Comparison of ENCODE assay signal across 1 cellular context in the genomic region with DNA sequence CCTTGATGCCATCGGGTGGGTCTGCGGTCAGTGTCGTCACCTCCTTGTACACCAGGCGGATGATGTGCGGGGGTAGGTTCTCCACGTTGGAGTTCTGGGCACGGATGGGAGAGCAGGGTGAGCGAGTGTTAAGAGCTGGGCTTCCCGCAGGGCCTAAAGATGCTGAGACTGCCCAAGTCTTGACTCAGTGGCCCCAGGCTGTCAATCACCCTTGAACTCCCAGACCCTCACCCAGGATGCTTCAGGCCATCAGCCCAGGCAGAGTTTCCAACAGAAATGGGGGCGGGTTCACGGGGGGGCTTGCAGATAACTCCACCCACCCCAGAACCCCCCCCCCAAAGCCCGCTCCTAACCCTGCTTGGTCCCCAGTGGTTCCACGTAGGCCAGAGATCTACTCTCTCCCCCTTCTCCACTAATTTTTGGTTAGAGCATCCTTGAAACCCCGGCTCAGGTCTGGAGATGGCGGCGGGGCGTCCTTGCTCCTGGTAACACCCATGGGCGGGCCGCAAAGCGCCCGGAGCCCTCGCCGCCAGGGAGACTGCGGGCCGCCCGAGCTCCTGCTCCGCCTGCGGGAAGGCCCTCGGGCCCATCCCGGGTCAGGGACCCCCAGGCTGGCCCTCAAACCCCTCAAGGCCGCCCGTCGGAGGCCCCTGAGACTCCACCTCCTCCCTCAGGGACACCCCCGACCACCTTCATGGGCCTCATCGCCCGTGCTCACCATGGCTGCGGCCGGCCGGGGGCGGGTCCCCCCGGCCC.
A peak's percentile ranks its signal among the peaks of the same experiment; 100 is the strongest.
TF ChIP-seq lines count a peak whose summit lies in the region.

No MANE protein-coding gene starts in this region.

TF ChIP-seq in K562, 482 proteins besides CTCF, POLR2A, EP300 and RAD21 (continued from another document and continues in another):
- TF ChIP-seq, protein P1, sequence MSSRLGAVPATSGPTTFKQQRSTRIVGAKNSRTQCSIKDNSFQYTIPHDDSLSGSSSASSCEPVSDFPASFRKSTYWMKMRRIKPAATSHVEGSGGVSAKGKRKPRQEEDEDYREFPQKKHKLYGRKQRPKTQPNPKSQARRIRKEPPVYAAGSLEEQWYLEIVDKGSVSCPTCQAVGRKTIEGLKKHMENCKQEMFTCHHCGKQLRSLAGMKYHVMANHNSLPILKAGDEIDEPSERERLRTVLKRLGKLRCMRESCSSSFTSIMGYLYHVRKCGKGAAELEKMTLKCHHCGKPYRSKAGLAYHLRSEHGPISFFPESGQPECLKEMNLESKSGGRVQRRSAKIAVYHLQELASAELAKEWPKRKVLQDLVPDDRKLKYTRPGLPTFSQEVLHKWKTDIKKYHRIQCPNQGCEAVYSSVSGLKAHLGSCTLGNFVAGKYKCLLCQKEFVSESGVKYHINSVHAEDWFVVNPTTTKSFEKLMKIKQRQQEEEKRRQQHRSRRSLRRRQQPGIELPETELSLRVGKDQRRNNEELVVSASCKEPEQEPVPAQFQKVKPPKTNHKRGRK (tag; IDR thresholded peaks at IDR 0.05): no peak
- TF ChIP-seq COPS2 (conservative IDR thresholded peaks at IDR 0.05) (no peak), CXXC5 (CRISPR knock-in tag; IDR thresholded peaks at IDR 0.05) (no peak), MEIS2 (IDR thresholded peaks at IDR 0.05; ENCODE audit: partially characterized antibody) (no peak), PHF20 (IDR thresholded peaks at IDR 0.05; ENCODE audit: partially characterized antibody) (no peak), ZBTB8A (IDR thresholded peaks at IDR 0.05; ENCODE audit: partially characterized antibody) (no peak), CCAR2 (IDR thresholded peaks at IDR 0.05; ENCODE audit: low read depth, low read length) (no peak), CHD1 (IDR thresholded peaks at IDR 0.05; ENCODE audit: low read length) (peak; percentile 12), ESRRA (IDR thresholded peaks at IDR 0.05; ENCODE audit: borderline replicate concordance, low read depth) (no peak; the same call in 1 of the 2 replicates), TBL1XR1 (IDR thresholded peaks at IDR 0.05; ENCODE audit: low read length in 2 of 2) (no peak), TOE1 (IDR thresholded peaks at IDR 0.05; ENCODE audit: borderline replicate concordance) (no peak), TOE1 (CRISPR knock-in tag; IDR thresholded peaks at IDR 0.05; ENCODE audit: borderline replicate concordance, low read depth) (no peak), SLC30A9 (CRISPR knock-in tag; IDR thresholded peaks at IDR 0.05) (no peak), HDAC1 (IDR thresholded peaks at IDR 0.05) (no peak), ZNF212 (CRISPR knock-in tag; IDR thresholded peaks at IDR 0.05) (no peak), STAG1 (CRISPR knock-in tag; IDR thresholded peaks at IDR 0.05; ENCODE audit: borderline replicate concordance) (no peak), ZC3H11A (IDR thresholded peaks at IDR 0.05; ENCODE audit: low read depth, low read length) (no peak), ZBTB7A (IDR thresholded peaks at IDR 0.05; ENCODE audit: borderline replicate concordance, control insufficient read depth, low read depth, low read length) (0 out of 2 replicates have a peak, but pooled peaks have one; percentile 6), SAFB2 (IDR thresholded peaks at IDR 0.05; ENCODE audit: borderline replicate concordance, low read depth, low read length, severe bottlenecking) (no peak), ZNF766 (CRISPR knock-in tag; conservative IDR thresholded peaks at IDR 0.05) (no peak), RFX5 (IDR thresholded peaks at IDR 0.05; ENCODE audit: low read depth, low read length) (no peak), HDAC6 (IDR thresholded peaks at IDR 0.05; ENCODE audit: low read depth, low read length) (no peak), TCF7L2 (IDR thresholded peaks at IDR 0.05; ENCODE audit: low read depth, low read length) (no peak), MTA3 (IDR thresholded peaks at IDR 0.05; ENCODE audit: borderline replicate concordance) (no peak), POLR2H (tag; IDR thresholded peaks at IDR 0.05; ENCODE audit: low read depth) (no peak), MYC (IDR thresholded peaks at IDR 0.05; ENCODE audit: low read depth, low read length) (no peak), MYC (CRISPR knock-in tag; IDR thresholded peaks at IDR 0.05; ENCODE audit: borderline replicate concordance, low read depth) (no peak), BRD9 (IDR thresholded peaks at IDR 0.05; ENCODE audit: low read depth, partially characterized antibody) (no peak), SMARCA5 (IDR thresholded peaks at IDR 0.05) (no peak), NR1H2 (CRISPR knock-in tag; IDR thresholded peaks at IDR 0.05) (no peak), PHF21A (IDR thresholded peaks at IDR 0.05; ENCODE audit: borderline replicate concordance, low read depth) (no peak), TEAD2 (tag; IDR thresholded peaks at IDR 0.05) (no peak), RBM14 (IDR thresholded peaks at IDR 0.05; ENCODE audit: borderline replicate concordance, insufficient read depth, low read depth, low read length) (peak; percentile 89; the same call in 1 of the 2 replicates), CHD2 (IDR thresholded peaks at IDR 0.05; ENCODE audit: low read depth, low read length) (no peak), MCM2 (IDR thresholded peaks at IDR 0.05; ENCODE audit: low read depth) (no peak), KLF16 (IDR thresholded peaks at IDR 0.05) (no peak)
- TF ChIP-seq, protein P2, sequence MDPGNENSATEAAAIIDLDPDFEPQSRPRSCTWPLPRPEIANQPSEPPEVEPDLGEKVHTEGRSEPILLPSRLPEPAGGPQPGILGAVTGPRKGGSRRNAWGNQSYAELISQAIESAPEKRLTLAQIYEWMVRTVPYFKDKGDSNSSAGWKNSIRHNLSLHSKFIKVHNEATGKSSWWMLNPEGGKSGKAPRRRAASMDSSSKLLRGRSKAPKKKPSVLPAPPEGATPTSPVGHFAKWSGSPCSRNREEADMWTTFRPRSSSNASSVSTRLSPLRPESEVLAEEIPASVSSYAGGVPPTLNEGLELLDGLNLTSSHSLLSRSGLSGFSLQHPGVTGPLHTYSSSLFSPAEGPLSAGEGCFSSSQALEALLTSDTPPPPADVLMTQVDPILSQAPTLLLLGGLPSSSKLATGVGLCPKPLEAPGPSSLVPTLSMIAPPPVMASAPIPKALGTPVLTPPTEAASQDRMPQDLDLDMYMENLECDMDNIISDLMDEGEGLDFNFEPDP (CRISPR knock-in tag; IDR thresholded peaks at IDR 0.05): no peak
- TF ChIP-seq, protein P3, sequence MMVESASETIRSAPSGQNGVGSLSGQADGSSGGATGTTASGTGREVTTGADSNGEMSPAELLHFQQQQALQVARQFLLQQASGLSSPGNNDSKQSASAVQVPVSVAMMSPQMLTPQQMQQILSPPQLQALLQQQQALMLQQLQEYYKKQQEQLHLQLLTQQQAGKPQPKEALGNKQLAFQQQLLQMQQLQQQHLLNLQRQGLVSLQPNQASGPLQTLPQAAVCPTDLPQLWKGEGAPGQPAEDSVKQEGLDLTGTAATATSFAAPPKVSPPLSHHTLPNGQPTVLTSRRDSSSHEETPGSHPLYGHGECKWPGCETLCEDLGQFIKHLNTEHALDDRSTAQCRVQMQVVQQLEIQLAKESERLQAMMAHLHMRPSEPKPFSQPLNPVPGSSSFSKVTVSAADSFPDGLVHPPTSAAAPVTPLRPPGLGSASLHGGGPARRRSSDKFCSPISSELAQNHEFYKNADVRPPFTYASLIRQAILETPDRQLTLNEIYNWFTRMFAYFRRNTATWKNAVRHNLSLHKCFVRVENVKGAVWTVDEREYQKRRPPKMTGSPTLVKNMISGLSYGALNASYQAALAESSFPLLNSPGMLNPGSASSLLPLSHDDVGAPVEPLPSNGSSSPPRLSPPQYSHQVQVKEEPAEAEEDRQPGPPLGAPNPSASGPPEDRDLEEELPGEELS (CRISPR knock-in tag; IDR thresholded peaks at IDR 0.05; ENCODE audit: borderline replicate concordance): no peak
- TF ChIP-seq, protein P4, sequence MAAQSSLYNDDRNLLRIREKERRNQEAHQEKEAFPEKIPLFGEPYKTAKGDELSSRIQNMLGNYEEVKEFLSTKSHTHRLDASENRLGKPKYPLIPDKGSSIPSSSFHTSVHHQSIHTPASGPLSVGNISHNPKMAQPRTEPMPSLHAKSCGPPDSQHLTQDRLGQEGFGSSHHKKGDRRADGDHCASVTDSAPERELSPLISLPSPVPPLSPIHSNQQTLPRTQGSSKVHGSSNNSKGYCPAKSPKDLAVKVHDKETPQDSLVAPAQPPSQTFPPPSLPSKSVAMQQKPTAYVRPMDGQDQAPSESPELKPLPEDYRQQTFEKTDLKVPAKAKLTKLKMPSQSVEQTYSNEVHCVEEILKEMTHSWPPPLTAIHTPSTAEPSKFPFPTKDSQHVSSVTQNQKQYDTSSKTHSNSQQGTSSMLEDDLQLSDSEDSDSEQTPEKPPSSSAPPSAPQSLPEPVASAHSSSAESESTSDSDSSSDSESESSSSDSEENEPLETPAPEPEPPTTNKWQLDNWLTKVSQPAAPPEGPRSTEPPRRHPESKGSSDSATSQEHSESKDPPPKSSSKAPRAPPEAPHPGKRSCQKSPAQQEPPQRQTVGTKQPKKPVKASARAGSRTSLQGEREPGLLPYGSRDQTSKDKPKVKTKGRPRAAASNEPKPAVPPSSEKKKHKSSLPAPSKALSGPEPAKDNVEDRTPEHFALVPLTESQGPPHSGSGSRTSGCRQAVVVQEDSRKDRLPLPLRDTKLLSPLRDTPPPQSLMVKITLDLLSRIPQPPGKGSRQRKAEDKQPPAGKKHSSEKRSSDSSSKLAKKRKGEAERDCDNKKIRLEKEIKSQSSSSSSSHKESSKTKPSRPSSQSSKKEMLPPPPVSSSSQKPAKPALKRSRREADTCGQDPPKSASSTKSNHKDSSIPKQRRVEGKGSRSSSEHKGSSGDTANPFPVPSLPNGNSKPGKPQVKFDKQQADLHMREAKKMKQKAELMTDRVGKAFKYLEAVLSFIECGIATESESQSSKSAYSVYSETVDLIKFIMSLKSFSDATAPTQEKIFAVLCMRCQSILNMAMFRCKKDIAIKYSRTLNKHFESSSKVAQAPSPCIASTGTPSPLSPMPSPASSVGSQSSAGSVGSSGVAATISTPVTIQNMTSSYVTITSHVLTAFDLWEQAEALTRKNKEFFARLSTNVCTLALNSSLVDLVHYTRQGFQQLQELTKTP (IDR thresholded peaks at IDR 0.05; ENCODE audit: low read depth in 1 of 2, partially characterized antibody in 2 of 2): no peak
- TF ChIP-seq, protein P5, sequence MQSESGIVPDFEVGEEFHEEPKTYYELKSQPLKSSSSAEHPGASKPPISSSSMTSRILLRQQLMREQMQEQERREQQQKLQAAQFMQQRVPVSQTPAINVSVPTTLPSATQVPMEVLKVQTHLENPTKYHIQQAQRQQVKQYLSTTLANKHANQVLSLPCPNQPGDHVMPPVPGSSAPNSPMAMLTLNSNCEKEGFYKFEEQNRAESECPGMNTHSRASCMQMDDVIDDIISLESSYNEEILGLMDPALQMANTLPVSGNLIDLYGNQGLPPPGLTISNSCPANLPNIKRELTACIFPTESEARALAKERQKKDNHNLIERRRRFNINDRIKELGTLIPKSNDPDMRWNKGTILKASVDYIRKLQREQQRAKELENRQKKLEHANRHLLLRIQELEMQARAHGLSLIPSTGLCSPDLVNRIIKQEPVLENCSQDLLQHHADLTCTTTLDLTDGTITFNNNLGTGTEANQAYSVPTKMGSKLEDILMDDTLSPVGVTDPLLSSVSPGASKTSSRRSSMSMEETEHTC (IDR thresholded peaks at IDR 0.05): no peak
- TF ChIP-seq, protein P6, sequence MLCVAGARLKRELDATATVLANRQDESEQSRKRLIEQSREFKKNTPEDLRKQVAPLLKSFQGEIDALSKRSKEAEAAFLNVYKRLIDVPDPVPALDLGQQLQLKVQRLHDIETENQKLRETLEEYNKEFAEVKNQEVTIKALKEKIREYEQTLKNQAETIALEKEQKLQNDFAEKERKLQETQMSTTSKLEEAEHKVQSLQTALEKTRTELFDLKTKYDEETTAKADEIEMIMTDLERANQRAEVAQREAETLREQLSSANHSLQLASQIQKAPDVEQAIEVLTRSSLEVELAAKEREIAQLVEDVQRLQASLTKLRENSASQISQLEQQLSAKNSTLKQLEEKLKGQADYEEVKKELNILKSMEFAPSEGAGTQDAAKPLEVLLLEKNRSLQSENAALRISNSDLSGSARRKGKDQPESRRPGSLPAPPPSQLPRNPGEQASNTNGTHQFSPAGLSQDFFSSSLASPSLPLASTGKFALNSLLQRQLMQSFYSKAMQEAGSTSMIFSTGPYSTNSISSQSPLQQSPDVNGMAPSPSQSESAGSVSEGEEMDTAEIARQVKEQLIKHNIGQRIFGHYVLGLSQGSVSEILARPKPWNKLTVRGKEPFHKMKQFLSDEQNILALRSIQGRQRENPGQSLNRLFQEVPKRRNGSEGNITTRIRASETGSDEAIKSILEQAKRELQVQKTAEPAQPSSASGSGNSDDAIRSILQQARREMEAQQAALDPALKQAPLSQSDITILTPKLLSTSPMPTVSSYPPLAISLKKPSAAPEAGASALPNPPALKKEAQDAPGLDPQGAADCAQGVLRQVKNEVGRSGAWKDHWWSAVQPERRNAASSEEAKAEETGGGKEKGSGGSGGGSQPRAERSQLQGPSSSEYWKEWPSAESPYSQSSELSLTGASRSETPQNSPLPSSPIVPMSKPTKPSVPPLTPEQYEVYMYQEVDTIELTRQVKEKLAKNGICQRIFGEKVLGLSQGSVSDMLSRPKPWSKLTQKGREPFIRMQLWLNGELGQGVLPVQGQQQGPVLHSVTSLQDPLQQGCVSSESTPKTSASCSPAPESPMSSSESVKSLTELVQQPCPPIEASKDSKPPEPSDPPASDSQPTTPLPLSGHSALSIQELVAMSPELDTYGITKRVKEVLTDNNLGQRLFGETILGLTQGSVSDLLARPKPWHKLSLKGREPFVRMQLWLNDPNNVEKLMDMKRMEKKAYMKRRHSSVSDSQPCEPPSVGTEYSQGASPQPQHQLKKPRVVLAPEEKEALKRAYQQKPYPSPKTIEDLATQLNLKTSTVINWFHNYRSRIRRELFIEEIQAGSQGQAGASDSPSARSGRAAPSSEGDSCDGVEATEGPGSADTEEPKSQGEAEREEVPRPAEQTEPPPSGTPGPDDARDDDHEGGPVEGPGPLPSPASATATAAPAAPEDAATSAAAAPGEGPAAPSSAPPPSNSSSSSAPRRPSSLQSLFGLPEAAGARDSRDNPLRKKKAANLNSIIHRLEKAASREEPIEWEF (CRISPR knock-in tag; IDR thresholded peaks at IDR 0.05): no peak
- TF ChIP-seq, protein P7, sequence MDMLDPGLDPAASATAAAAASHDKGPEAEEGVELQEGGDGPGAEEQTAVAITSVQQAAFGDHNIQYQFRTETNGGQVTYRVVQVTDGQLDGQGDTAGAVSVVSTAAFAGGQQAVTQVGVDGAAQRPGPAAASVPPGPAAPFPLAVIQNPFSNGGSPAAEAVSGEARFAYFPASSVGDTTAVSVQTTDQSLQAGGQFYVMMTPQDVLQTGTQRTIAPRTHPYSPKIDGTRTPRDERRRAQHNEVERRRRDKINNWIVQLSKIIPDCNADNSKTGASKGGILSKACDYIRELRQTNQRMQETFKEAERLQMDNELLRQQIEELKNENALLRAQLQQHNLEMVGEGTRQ (CRISPR knock-in tag; IDR thresholded peaks at IDR 0.05): no peak
